1 cellular context compared by ENCODE assay signal in the genomic region with DNA sequence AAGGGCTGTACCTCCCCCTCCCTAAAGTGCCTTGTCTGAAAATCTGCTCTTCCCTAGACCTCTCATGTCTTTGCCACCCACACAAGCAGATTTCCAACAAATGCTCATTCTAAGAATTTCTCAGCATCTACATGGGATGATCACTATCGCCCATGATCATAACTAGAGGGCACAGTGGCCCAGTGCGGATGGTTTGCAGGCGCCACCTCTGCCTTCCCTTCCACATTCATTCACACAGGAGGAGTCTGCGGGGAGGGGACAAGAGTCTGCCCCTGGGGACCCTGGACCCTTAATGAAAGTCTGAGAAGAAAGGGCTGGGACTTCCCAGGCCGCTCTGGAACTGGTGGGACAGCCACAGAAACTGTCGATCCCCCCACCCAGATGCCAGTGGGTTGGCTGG.
TF ChIP-seq lines count a peak whose summit lies in the region.

No MANE protein-coding gene starts in this region.

TF ChIP-seq in GM23338, 12 proteins besides CTCF, POLR2A, EP300 and RAD21 (continued from another document):
- TF ChIP-seq, protein P1, sequence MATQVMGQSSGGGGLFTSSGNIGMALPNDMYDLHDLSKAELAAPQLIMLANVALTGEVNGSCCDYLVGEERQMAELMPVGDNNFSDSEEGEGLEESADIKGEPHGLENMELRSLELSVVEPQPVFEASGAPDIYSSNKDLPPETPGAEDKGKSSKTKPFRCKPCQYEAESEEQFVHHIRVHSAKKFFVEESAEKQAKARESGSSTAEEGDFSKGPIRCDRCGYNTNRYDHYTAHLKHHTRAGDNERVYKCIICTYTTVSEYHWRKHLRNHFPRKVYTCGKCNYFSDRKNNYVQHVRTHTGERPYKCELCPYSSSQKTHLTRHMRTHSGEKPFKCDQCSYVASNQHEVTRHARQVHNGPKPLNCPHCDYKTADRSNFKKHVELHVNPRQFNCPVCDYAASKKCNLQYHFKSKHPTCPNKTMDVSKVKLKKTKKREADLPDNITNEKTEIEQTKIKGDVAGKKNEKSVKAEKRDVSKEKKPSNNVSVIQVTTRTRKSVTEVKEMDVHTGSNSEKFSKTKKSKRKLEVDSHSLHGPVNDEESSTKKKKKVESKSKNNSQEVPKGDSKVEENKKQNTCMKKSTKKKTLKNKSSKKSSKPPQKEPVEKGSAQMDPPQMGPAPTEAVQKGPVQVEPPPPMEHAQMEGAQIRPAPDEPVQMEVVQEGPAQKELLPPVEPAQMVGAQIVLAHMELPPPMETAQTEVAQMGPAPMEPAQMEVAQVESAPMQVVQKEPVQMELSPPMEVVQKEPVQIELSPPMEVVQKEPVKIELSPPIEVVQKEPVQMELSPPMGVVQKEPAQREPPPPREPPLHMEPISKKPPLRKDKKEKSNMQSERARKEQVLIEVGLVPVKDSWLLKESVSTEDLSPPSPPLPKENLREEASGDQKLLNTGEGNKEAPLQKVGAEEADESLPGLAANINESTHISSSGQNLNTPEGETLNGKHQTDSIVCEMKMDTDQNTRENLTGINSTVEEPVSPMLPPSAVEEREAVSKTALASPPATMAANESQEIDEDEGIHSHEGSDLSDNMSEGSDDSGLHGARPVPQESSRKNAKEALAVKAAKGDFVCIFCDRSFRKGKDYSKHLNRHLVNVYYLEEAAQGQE (IDR thresholded peaks at IDR 0.05; ENCODE audit: unreplicated experiment), result no peak
- TF ChIP-seq ZNF462 (CRISPR knock-in tag; IDR thresholded peaks at IDR 0.05) (no peak), ZNF331 (CRISPR knock-in tag; IDR thresholded peaks at IDR 0.05; ENCODE audit: low read depth) (no peak), JUNB (IDR thresholded peaks at IDR 0.05; ENCODE audit: unreplicated experiment) (no peak), ZNF114 (CRISPR knock-in tag; IDR thresholded peaks at IDR 0.05) (no peak)
